1 cellular context compared by ENCODE assay signal in the genomic region with DNA sequence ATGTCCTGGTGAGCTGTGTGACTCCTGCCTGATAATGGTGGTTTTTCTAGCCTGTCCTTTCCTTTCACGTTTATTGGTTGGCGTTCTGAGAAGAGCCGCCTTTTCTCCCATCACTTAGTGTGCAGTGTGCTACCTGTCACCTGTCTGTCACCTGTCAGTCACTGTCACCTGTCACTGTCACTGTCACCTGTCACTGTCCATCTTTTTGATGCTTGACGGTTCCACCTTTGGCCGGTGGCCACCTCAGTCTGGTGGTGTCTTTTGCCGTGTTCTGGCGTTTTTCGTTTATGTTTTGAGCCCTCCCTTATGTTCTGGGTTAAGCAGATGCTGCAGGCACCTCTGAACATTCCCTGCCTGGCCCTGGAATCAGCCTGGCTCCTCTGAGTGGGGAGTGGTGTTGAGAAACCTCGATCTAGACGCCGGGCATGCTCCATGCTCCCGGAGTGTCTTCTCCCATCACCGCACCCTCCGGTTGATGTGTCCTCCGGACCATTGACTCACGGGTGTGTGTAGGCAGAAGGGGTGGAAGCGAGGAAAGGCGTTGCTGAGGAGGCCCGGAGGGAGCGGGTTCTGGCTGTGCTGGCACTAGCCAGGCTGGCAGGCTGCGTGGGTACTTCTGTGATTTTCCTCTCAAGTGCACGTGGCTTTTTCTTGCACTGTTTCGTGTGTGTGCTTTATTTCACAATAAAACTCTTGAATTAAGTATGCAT.
TF ChIP-seq lines count a peak whose summit lies in the region.

No MANE protein-coding gene starts in this region.

TF ChIP-seq in K562, 482 proteins besides CTCF, POLR2A, EP300 and RAD21:
- TF ChIP-seq, protein P1, sequence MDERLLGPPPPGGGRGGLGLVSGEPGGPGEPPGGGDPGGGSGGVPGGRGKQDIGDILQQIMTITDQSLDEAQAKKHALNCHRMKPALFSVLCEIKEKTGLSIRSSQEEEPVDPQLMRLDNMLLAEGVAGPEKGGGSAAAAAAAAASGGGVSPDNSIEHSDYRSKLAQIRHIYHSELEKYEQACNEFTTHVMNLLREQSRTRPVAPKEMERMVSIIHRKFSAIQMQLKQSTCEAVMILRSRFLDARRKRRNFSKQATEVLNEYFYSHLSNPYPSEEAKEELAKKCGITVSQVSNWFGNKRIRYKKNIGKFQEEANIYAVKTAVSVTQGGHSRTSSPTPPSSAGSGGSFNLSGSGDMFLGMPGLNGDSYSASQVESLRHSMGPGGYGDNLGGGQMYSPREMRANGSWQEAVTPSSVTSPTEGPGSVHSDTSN (CRISPR knock-in tag; IDR thresholded peaks at IDR 0.05; ENCODE audit: low read depth): no peak
- TF ChIP-seq, protein P1 (tag; conservative IDR thresholded peaks at IDR 0.05; ENCODE audit: low read depth): peak; percentile 78
- TF ChIP-seq MEIS2 (IDR thresholded peaks at IDR 0.05; ENCODE audit: partially characterized antibody) (peak; percentile 87), ZNF778 (CRISPR knock-in tag; IDR thresholded peaks at IDR 0.05) (no peak), MAFK (IDR thresholded peaks at IDR 0.05; ENCODE audit: low read length) (no peak), KDM4B (IDR thresholded peaks at IDR 0.05; ENCODE audit: borderline replicate concordance in 2 of 2, low read depth in 1 of 2) (peak in 1 of 2 experiments; percentile 78; a peak in 2 of 4 replicates), ARHGAP35 (IDR thresholded peaks at IDR 0.05; ENCODE audit: partially characterized antibody) (peak; percentile 85)
- TF ChIP-seq, protein P2, sequence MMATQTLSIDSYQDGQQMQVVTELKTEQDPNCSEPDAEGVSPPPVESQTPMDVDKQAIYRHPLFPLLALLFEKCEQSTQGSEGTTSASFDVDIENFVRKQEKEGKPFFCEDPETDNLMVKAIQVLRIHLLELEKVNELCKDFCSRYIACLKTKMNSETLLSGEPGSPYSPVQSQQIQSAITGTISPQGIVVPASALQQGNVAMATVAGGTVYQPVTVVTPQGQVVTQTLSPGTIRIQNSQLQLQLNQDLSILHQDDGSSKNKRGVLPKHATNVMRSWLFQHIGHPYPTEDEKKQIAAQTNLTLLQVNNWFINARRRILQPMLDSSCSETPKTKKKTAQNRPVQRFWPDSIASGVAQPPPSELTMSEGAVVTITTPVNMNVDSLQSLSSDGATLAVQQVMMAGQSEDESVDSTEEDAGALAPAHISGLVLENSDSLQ (IDR thresholded peaks at IDR 0.05): peak; percentile 91
